ENCODE assay signal across 9 cellular contexts in the genomic region with DNA sequence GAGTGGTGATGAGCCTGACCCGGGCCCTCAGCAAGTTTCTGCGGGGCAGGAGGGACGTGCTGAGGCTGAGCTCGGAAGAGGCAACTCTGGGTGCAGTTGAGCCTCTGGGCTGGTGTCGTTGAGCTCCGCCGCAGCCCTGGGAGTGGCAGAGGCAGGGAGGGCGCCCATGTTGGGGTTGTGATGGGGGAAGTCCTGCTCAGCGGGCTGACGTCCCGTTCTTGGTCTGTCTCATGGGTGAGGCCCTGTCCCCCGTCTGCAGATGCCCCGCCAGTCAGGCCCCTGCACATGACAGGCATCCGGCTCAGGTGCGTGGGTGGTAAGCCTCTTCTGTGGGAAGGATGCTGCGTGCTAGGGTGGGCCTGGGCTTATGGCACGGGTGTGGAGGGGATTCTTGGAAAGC.
A peak's percentile ranks its signal among the peaks of the same experiment; 100 is the strongest.
DNase-seq lines count a peak whose midpoint lies in the region; ATAC-seq lines count a peak whose summit lies in the region.
"Had no signal": no experiment of that assay in that cellular context is flagged by ENCODE, and none has a peak within 500 bp of the region (broad histone marks: within the 10 kb centered on the region; RNA-seq: fewer than 3 reads in every experiment).

No MANE protein-coding gene starts in this region.

- ATAC-seq in GM18907 (IDR thresholded peaks at IDR 0.05; ENCODE audit: unreplicated experiment): peak; percentile 31
- peak; percentile 15 for ATAC-seq in HG03342 (IDR thresholded peaks at IDR 0.05; ENCODE audit: unreplicated experiment)
- ATAC-seq: HCT116 had no signal

- DNase-seq in activated T-helper 1 cell treated with Interleukin-2 at 50 U/mL for 16 hours (ENCODE audit: low read depth) (peak; percentile 38), SIG-M5 treated with dmso at 0.1 percent for 504 hours (lab: John Stamatoyannopoulos, UW; ENCODE audit: unreplicated experiment) (no peak), hepatic stellate cell (ENCODE audit: low spot score) (no peak), cerebellum (ENCODE audit: low spot score) (no peak), pons (ENCODE audit: low spot score) (no peak)
- DNase-seq in stimulated activated CD4-positive, alpha-beta T cell treated with anti-CD3 and anti-CD28 coated beads, Interleukin-4, amount 100 ng/mL, for 24 hours: peak; percentile 80

Comparison
In these comparisons a context has a peak if more than half of its experiments do, and no peak if none do; other contexts are left out.
1. DNase-seq: peak in activated T-helper 1 cell treated with Interleukin-2 at 50 U/mL for 16 hours (single experiment) and stimulated activated CD4-positive, alpha-beta T cell treated with anti-CD3 and anti-CD28 coated beads, Interleukin-4, amount 100 ng/mL, for 24 hours (single experiment); none in SIG-M5 treated with dmso at 0.1 percent for 504 hours (single experiment), hepatic stellate cell (single experiment), cerebellum (single experiment) and pons (single experiment).